Comparison of ENCODE assay signal across 1 cellular context in the genomic region with DNA sequence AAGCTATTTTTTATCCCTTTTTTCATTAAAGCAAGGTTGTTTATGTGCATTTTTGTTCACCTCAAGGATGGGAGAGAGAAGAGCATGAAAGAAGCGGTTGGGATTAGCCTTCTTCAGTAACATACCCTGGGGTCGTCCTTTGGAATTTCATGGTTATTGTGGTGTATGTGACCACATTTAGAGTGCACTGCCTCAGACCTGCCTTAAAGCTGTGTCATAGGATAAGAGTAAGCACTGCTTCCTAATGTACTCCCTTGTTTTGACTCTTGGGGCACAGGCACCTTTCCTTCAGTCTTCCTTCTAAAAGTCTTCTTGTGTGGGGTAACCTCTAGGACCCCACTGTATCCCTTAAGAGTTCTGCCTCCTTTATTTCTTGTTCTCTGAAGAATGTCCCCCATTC.
TF ChIP-seq lines count a peak whose summit lies in the region.

No MANE protein-coding gene starts in this region.

TF ChIP-seq in SK-N-SH, 30 proteins besides CTCF, POLR2A, EP300 and RAD21:
- TF ChIP-seq, protein P1, sequence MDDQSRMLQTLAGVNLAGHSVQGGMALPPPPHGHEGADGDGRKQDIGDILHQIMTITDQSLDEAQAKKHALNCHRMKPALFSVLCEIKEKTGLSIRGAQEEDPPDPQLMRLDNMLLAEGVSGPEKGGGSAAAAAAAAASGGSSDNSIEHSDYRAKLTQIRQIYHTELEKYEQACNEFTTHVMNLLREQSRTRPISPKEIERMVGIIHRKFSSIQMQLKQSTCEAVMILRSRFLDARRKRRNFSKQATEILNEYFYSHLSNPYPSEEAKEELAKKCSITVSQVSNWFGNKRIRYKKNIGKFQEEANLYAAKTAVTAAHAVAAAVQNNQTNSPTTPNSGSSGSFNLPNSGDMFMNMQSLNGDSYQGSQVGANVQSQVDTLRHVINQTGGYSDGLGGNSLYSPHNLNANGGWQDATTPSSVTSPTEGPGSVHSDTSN (IDR thresholded peaks at IDR 0.05): no peak
- TF ChIP-seq RXRA (IDR thresholded peaks at IDR 0.05; ENCODE audit: borderline replicate concordance, low read depth) (no peak), TAF1 (IDR thresholded peaks at IDR 0.05; ENCODE audit: borderline replicate concordance, low read depth, low read length) (no peak), GATA2 (CRISPR knock-in tag; IDR thresholded peaks at IDR 0.05) (no peak), YY1 (IDR thresholded peaks at IDR 0.05; ENCODE audit: low read depth) (no peak), SIN3A (IDR thresholded peaks at IDR 0.05; ENCODE audit: borderline replicate concordance, low read depth, low read length) (no peak), CHD2 (IDR thresholded peaks at IDR 0.05; ENCODE audit: low read length, partially characterized antibody) (no peak), JUND (IDR thresholded peaks at IDR 0.05) (no peak), POLR2AphosphoS5 (IDR thresholded peaks at IDR 0.05; ENCODE audit: low read depth, low read length) (no peak)
- TF ChIP-seq, protein P2, sequence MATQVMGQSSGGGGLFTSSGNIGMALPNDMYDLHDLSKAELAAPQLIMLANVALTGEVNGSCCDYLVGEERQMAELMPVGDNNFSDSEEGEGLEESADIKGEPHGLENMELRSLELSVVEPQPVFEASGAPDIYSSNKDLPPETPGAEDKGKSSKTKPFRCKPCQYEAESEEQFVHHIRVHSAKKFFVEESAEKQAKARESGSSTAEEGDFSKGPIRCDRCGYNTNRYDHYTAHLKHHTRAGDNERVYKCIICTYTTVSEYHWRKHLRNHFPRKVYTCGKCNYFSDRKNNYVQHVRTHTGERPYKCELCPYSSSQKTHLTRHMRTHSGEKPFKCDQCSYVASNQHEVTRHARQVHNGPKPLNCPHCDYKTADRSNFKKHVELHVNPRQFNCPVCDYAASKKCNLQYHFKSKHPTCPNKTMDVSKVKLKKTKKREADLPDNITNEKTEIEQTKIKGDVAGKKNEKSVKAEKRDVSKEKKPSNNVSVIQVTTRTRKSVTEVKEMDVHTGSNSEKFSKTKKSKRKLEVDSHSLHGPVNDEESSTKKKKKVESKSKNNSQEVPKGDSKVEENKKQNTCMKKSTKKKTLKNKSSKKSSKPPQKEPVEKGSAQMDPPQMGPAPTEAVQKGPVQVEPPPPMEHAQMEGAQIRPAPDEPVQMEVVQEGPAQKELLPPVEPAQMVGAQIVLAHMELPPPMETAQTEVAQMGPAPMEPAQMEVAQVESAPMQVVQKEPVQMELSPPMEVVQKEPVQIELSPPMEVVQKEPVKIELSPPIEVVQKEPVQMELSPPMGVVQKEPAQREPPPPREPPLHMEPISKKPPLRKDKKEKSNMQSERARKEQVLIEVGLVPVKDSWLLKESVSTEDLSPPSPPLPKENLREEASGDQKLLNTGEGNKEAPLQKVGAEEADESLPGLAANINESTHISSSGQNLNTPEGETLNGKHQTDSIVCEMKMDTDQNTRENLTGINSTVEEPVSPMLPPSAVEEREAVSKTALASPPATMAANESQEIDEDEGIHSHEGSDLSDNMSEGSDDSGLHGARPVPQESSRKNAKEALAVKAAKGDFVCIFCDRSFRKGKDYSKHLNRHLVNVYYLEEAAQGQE (IDR thresholded peaks at IDR 0.05; ENCODE audit: low read depth, low read length): no peak
- TF ChIP-seq, protein P3, sequence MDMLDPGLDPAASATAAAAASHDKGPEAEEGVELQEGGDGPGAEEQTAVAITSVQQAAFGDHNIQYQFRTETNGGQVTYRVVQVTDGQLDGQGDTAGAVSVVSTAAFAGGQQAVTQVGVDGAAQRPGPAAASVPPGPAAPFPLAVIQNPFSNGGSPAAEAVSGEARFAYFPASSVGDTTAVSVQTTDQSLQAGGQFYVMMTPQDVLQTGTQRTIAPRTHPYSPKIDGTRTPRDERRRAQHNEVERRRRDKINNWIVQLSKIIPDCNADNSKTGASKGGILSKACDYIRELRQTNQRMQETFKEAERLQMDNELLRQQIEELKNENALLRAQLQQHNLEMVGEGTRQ (IDR thresholded peaks at IDR 0.05; ENCODE audit: borderline replicate concordance, low read depth, low read length): no peak
